Comparison of ENCODE assay signal across 8 cellular contexts in genomic region chr6:73394577-73395354, GRCh38. TPM values are rescaled to one million over a fixed set of nuclear protein-coding genes. Genes with fewer than 3 reads are reported as not detected.
DNase-seq lines count a peak whose midpoint lies in the region; ATAC-seq, FAIRE-seq and TF ChIP-seq lines count a peak whose summit lies in the region.

Gene DDX43, plus strand, starts transcription at chr6:73394828. Its CDS starts 78 bp downstream, at chr6:73394906.

- peaks cover 16% of the 10 kb centered on the region for H3K4me1 Mint-ChIP-seq in stimulated activated effector memory CD8-positive, alpha-beta T cell treated with anti-CD3 and anti-CD28 coated beads, Interleukin-12 subunit alpha, Interleukin-12 subunit beta, amount 100 ng/mL, for 72 hours
- no peaks in the 10 kb centered on the region for H3K4me1 Mint-ChIP-seq in glutamatergic neuron (ENCODE audit: low read depth, unreplicated experiment)

- H3K27me3 Mint-ChIP-seq in glutamatergic neuron (ENCODE audit: unreplicated experiment): peaks cover 1% of the 10 kb centered on the region

- H3K4me3 Mint-ChIP-seq in stimulated activated effector memory CD8-positive, alpha-beta T cell treated with anti-CD3 and anti-CD28 coated beads, Interleukin-12 subunit alpha, Interleukin-12 subunit beta, amount 100 ng/mL, for 72 hours: peak within 1 kb of the TSS; percentile 65
- H3K4me3 Mint-ChIP-seq in glutamatergic neuron (ENCODE audit: unreplicated experiment): no peak within 1 kb of the TSS

- no peaks in the 10 kb centered on the region for H4K20me1 ChIP-seq in keratinocyte (ENCODE audit: control insufficient read depth, extremely low read depth, insufficient read depth, low read length)

- no peak within 1 kb of the TSS for H2AFZ ChIP-seq in keratinocyte (ENCODE audit: control insufficient read depth, low read length)

- H3K9me3 Mint-ChIP-seq in activated naive CD4-positive, alpha-beta T cell treated with anti-CD3 and anti-CD28 coated beads, Interleukin-2, amount 50 U/mL, for 72 hours: no peaks in the 10 kb centered on the region
- no peaks in the 10 kb centered on the region for H3K9me3 Mint-ChIP-seq in stimulated activated effector memory CD8-positive, alpha-beta T cell treated with anti-CD3 and anti-CD28 coated beads, Interleukin-12 subunit alpha, Interleukin-12 subunit beta, amount 100 ng/mL, for 72 hours
- H3K9me3 Mint-ChIP-seq in glutamatergic neuron (ENCODE audit: unreplicated experiment): no peaks in the 10 kb centered on the region

- no peak within 1 kb of the TSS for H3K4me2 ChIP-seq in keratinocyte (ENCODE audit: control insufficient read depth, extremely low read depth, insufficient read depth, low read depth, low read length)

- DNase-seq in D341Med (ENCODE audit: low spot score): peak; percentile 29
- DNase-seq in NCI-H2081 (lab: John Stamatoyannopoulos, UW): peak; percentile 92 to 94
- peak in 1 of 2 donors; percentile 22 for DNase-seq in activated naive CD4-positive, alpha-beta T cell treated with anti-CD3 and anti-CD28 coated beads, Interleukin-2, amount 50 U/mL, for 72 hours (ENCODE audit: low spot score in 2 of 2)
- no peak for DNase-seq in keratinocyte (ENCODE audit: low read depth, low spot score)
- DNase-seq in stimulated activated effector memory CD8-positive, alpha-beta T cell treated with anti-CD3 and anti-CD28 coated beads, Interleukin-12 subunit alpha, Interleukin-12 subunit beta, amount 100 ng/mL, for 72 hours (ENCODE audit: low spot score in 2 of 2): peak; percentile 5 to 66
- DNase-seq in HAP-1 (ENCODE audit: low spot score in 2 of 2): no peak
- DNase-seq in glutamatergic neuron: no peak

- no peaks in the 10 kb centered on the region for H3K9me1 ChIP-seq in keratinocyte (ENCODE audit: control insufficient read depth, extremely low read depth, insufficient read depth, low read length)

- no peaks in the 10 kb centered on the region for H3K36me3 ChIP-seq in keratinocyte (ENCODE audit: control insufficient read depth in 2 of 2, extremely low read depth in 1 of 2, insufficient read depth in 2 of 2, low read length in 2 of 2)
- H3K36me3 ChIP-seq in HAP-1 (replicated peaks): no peaks in the 10 kb centered on the region

- H3K9me3 ChIP-seq in keratinocyte (ENCODE audit: control insufficient read depth, low read depth, low read length) (no peaks in the 10 kb centered on the region), HAP-1 (no peaks in the 10 kb centered on the region)

- FAIRE-seq in keratinocyte (lab: Jason Lieb, UNC): no peak

- H3K4me1 ChIP-seq in keratinocyte (ENCODE audit: control insufficient read depth, extremely low read depth, insufficient read depth, low read length) (no peaks in the 10 kb centered on the region), HAP-1 (no peaks in the 10 kb centered on the region)

- H3K27ac Mint-ChIP-seq in activated naive CD4-positive, alpha-beta T cell treated with anti-CD3 and anti-CD28 coated beads, Interleukin-2, amount 50 U/mL, for 72 hours: no peak within 1 kb of the TSS
- H3K27ac Mint-ChIP-seq in stimulated activated effector memory CD8-positive, alpha-beta T cell treated with anti-CD3 and anti-CD28 coated beads, Interleukin-12 subunit alpha, Interleukin-12 subunit beta, amount 100 ng/mL, for 72 hours: peak within 1 kb of the TSS; percentile 73
- no peak within 1 kb of the TSS for H3K27ac Mint-ChIP-seq in glutamatergic neuron (ENCODE audit: unreplicated experiment)

- peak within 1 kb of the TSS; percentile 31 for H3K27ac ChIP-seq in keratinocyte (ENCODE audit: control insufficient read depth, insufficient read depth, low read length)

- peak; percentile 46 to 73 for ATAC-seq in activated naive CD4-positive, alpha-beta T cell treated with anti-CD3 and anti-CD28 coated beads, Interleukin-2, amount 50 U/mL, for 72 hours
- ATAC-seq in stimulated activated effector memory CD8-positive, alpha-beta T cell treated with anti-CD3 and anti-CD28 coated beads, Interleukin-12 subunit alpha, Interleukin-12 subunit beta, amount 100 ng/mL, for 72 hours: peak; percentile 85
- ATAC-seq in HG03469 (IDR thresholded peaks at IDR 0.05; ENCODE audit: unreplicated experiment): no peak

- no peaks in the 10 kb centered on the region for H3K27me3 ChIP-seq in keratinocyte (ENCODE audit: control insufficient read depth, extremely low read depth, insufficient read depth, low read length)
- peaks cover 5% of the 10 kb centered on the region for H3K27me3 ChIP-seq in HAP-1 (ENCODE audit: low read depth)

- peak within 1 kb of the TSS in 2 of 3 experiments; percentile 24 to 34 for H3K4me3 ChIP-seq in keratinocyte (ENCODE audit: control insufficient read depth in 2 of 3, extremely low read depth in 1 of 3, insufficient read depth in 2 of 3, low read depth in 1 of 3, low read length in 3 of 3)
- H3K4me3 ChIP-seq in HAP-1: no peak within 1 kb of the TSS

- no peaks in the 10 kb centered on the region for H3K79me2 ChIP-seq in keratinocyte (ENCODE audit: control insufficient read depth, insufficient read depth, low read length)

- in situ Hi-C loops in HAP-1 (cut with MboI; ENCODE audit: low sequenced_read_pairs): no loop called here

- H3K36me3 Mint-ChIP-seq in activated naive CD4-positive, alpha-beta T cell treated with anti-CD3 and anti-CD28 coated beads, Interleukin-2, amount 50 U/mL, for 72 hours: no peaks in the 10 kb centered on the region
- no peaks in the 10 kb centered on the region for H3K36me3 Mint-ChIP-seq in stimulated activated effector memory CD8-positive, alpha-beta T cell treated with anti-CD3 and anti-CD28 coated beads, Interleukin-12 subunit alpha, Interleukin-12 subunit beta, amount 100 ng/mL, for 72 hours
- H3K36me3 Mint-ChIP-seq in glutamatergic neuron (ENCODE audit: unreplicated experiment): no peaks in the 10 kb centered on the region

- dilution Hi-C loops in keratinocyte (cut with MboI; ENCODE audit: extremely low pct_ligation_motif_present, low sequenced_read_pairs): no loop called here

- peak within 1 kb of the TSS; percentile 15 for H3K9ac ChIP-seq in keratinocyte (ENCODE audit: control insufficient read depth, extremely low read depth, insufficient read depth, low read length)

- TF ChIP-seq CTCF in keratinocyte (optimal IDR thresholded peaks at IDR 0.05 in 1 of 3, IDR thresholded peaks at IDR 0.05 in 1 of 3, conservative IDR thresholded peaks at IDR 0.05 in 1 of 3; ENCODE audit: extremely low read depth in 1 of 3, insufficient read depth in 2 of 3, low read length in 3 of 3): no peak
- no peak for TF ChIP-seq CTCF in glutamatergic neuron (IDR thresholded peaks at IDR 0.05; ENCODE audit: partially characterized antibody, unreplicated experiment)

RNA-seq across cellular contexts. Expression of gene DDX43, which starts in this region (rescaled TPM):
- under 1 TPM; 0.09 to 0.58 TPM for total RNA-seq in activated naive CD4-positive, alpha-beta T cell treated with anti-CD3 and anti-CD28 coated beads, Interleukin-2, amount 50 U/mL, for 72 hours
- 0.14 to 0.33 TPM (median 0.15 TPM) in 3 replicates for polyA plus RNA-seq in keratinocyte
- 1.00 TPM for polyA plus RNA-seq in keratinocyte (2011; ENCODE audit: low read depth)
- polyA plus RNA-seq in keratinocyte (2011; cell fraction: cytosol; rRNA removed): 0.08 and 0.41 TPM in 2 replicates
- polyA plus RNA-seq in keratinocyte (2011; cell fraction: nucleus; rRNA removed): 0.49 and 0.53 TPM in 2 replicates
- 0.30 and 0.36 TPM in 2 replicates for polyA plus RNA-seq in keratinocyte (2012; ENCODE audit: low replicate concordance)
- polyA minus RNA-seq in keratinocyte: not detected in 3 replicates
- polyA minus RNA-seq in keratinocyte (2011; cell fraction: cytosol; rRNA and poly(A)+ RNA removed): not detected
- not detected in 2 replicates for polyA minus RNA-seq in keratinocyte (2011; cell fraction: nucleus; rRNA and poly(A)+ RNA removed)
- not detected for total RNA-seq in glutamatergic neuron (ENCODE audit: unreplicated experiment)

Comparison
In these comparisons a context has a peak if more than half of its experiments do, and no peak if none do; other contexts are left out.
1. Peak in ATAC-seq in activated naive CD4-positive, alpha-beta T cell treated with anti-CD3 and anti-CD28 coated beads, Interleukin-2, amount 50 U/mL, for 72 hours; RNA of the gene not detected or under 1 TPM.
2. DNase-seq: peak in D341Med (single experiment), NCI-H2081 (2 of 2) and stimulated activated effector memory CD8-positive, alpha-beta T cell treated with anti-CD3 and anti-CD28 coated beads, Interleukin-12 subunit alpha, Interleukin-12 subunit beta, amount 100 ng/mL, for 72 hours (2 of 2); none in keratinocyte (single experiment), HAP-1 (0 of 2) and glutamatergic neuron (single experiment).